In the genomic region with DNA sequence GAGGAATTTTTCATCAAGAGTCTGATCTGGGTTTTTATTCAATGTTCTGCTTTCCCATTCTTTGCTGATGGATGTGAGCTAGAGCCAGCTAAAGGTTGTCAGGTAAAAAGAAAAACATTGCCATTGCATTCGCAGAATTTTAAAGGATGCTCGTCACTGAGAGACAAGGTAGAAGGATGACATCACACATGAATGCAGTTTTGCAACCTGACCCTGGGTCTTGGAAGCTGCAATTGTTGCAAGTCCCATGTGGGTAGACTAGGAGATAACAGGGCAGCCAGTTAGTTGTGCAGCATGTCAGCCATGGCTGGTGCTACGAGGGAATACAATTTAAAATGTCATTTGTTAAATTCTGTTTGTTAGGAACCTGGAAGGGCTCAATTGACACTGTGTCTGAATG, we compare ENCODE assay signal across 2 cellular contexts.
TF ChIP-seq lines count a peak whose summit lies in the region.

No MANE protein-coding gene starts in this region.

TF ChIP-seq in HepG2, 621 proteins besides CTCF, POLR2A, EP300 and RAD21:
- TF ChIP-seq, protein P1, sequence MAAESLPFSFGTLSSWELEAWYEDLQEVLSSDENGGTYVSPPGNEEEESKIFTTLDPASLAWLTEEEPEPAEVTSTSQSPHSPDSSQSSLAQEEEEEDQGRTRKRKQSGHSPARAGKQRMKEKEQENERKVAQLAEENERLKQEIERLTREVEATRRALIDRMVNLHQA (CRISPR knock-in tag; IDR thresholded peaks at IDR 0.05), result no peak
- TF ChIP-seq CREB1 (IDR thresholded peaks at IDR 0.05), result 0 out of 2 replicates have a peak, but pooled peaks have one; percentile 6
- no peak for TF ChIP-seq CREB1 (CRISPR knock-in tag; IDR thresholded peaks at IDR 0.05)

TF ChIP-seq in WTC11, 78 proteins besides CTCF, POLR2A, EP300 and RAD21:
- TF ChIP-seq, protein P2, sequence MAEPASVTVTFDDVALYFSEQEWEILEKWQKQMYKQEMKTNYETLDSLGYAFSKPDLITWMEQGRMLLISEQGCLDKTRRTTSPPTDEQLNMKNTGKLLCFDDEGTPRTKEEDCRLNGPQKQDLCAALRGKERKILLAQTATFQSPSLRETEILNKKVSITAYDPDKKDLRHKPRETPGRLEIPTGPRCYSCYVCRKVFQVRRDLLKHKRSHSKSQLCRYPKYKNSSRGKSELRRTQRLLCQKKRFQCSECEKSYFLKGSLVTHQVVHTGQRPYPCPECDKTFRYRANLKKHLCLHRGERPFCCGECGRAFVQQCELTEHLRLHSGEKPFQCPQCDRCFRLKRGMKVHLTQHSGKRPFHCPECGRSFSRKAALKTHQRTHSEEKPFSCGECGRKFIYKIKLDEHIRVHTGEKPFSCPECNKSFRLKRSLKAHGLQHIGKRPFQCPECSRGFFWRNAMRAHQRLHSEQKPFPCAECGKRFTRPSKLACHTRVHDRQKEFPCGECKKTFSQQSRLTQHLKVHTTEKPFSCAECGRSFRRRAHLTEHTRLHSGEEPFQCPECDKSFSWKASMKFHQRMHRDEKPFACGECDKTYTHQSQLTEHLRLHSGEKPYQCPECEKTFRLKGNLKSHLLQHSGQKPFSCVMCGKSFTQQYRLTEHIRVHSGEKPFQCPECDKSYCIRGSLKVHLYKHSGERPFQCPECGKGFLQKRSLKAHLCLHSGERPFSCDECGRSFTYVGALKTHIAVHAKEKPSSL (CRISPR knock-in tag; conservative IDR thresholded peaks at IDR 0.05), result no peak
- TF ChIP-seq CREB1 (CRISPR knock-in tag; IDR thresholded peaks at IDR 0.05) (no peak), FOXP1 (CRISPR knock-in tag; IDR thresholded peaks at IDR 0.05; ENCODE audit: borderline replicate concordance) (no peak), ETV6 (CRISPR knock-in tag; IDR thresholded peaks at IDR 0.05) (no peak), ZNF671 (CRISPR knock-in tag; IDR thresholded peaks at IDR 0.05) (no peak), SOX15 (CRISPR knock-in tag; IDR thresholded peaks at IDR 0.05) (no peak), SP1 (CRISPR knock-in tag; conservative IDR thresholded peaks at IDR 0.05) (no peak), JUN (CRISPR knock-in tag; IDR thresholded peaks at IDR 0.05) (no peak), NR1H2 (CRISPR knock-in tag; IDR thresholded peaks at IDR 0.05) (no peak), ELF4 (CRISPR knock-in tag; IDR thresholded peaks at IDR 0.05; ENCODE audit: low read depth) (no peak), ESRRA (CRISPR knock-in tag; IDR thresholded peaks at IDR 0.05; ENCODE audit: borderline replicate concordance) (no peak), NFE2L1 (CRISPR knock-in tag; IDR thresholded peaks at IDR 0.05) (no peak)
- TF ChIP-seq, protein P3, sequence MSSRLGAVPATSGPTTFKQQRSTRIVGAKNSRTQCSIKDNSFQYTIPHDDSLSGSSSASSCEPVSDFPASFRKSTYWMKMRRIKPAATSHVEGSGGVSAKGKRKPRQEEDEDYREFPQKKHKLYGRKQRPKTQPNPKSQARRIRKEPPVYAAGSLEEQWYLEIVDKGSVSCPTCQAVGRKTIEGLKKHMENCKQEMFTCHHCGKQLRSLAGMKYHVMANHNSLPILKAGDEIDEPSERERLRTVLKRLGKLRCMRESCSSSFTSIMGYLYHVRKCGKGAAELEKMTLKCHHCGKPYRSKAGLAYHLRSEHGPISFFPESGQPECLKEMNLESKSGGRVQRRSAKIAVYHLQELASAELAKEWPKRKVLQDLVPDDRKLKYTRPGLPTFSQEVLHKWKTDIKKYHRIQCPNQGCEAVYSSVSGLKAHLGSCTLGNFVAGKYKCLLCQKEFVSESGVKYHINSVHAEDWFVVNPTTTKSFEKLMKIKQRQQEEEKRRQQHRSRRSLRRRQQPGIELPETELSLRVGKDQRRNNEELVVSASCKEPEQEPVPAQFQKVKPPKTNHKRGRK (CRISPR knock-in tag; IDR thresholded peaks at IDR 0.05; ENCODE audit: borderline replicate concordance), result no peak
- TF ChIP-seq, protein P4, sequence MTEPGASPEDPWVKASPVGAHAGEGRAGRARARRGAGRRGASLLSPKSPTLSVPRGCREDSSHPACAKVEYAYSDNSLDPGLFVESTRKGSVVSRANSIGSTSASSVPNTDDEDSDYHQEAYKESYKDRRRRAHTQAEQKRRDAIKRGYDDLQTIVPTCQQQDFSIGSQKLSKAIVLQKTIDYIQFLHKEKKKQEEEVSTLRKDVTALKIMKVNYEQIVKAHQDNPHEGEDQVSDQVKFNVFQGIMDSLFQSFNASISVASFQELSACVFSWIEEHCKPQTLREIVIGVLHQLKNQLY (CRISPR knock-in tag; IDR thresholded peaks at IDR 0.05), result no peak
- TF ChIP-seq, protein P5, sequence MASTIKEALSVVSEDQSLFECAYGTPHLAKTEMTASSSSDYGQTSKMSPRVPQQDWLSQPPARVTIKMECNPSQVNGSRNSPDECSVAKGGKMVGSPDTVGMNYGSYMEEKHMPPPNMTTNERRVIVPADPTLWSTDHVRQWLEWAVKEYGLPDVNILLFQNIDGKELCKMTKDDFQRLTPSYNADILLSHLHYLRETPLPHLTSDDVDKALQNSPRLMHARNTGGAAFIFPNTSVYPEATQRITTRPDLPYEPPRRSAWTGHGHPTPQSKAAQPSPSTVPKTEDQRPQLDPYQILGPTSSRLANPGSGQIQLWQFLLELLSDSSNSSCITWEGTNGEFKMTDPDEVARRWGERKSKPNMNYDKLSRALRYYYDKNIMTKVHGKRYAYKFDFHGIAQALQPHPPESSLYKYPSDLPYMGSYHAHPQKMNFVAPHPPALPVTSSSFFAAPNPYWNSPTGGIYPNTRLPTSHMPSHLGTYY (CRISPR knock-in tag; IDR thresholded peaks at IDR 0.05), result no peak
- TF ChIP-seq, protein P6, sequence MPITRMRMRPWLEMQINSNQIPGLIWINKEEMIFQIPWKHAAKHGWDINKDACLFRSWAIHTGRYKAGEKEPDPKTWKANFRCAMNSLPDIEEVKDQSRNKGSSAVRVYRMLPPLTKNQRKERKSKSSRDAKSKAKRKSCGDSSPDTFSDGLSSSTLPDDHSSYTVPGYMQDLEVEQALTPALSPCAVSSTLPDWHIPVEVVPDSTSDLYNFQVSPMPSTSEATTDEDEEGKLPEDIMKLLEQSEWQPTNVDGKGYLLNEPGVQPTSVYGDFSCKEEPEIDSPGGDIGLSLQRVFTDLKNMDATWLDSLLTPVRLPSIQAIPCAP (CRISPR knock-in tag; IDR thresholded peaks at IDR 0.05), result no peak
- TF ChIP-seq, protein P7, sequence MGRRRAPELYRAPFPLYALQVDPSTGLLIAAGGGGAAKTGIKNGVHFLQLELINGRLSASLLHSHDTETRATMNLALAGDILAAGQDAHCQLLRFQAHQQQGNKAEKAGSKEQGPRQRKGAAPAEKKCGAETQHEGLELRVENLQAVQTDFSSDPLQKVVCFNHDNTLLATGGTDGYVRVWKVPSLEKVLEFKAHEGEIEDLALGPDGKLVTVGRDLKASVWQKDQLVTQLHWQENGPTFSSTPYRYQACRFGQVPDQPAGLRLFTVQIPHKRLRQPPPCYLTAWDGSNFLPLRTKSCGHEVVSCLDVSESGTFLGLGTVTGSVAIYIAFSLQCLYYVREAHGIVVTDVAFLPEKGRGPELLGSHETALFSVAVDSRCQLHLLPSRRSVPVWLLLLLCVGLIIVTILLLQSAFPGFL (CRISPR knock-in tag; IDR thresholded peaks at IDR 0.05; ENCODE audit: borderline replicate concordance), result no peak
- TF ChIP-seq, protein P8, sequence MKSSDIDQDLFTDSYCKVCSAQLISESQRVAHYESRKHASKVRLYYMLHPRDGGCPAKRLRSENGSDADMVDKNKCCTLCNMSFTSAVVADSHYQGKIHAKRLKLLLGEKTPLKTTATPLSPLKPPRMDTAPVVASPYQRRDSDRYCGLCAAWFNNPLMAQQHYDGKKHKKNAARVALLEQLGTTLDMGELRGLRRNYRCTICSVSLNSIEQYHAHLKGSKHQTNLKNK (CRISPR knock-in tag; IDR thresholded peaks at IDR 0.05), result no peak
- TF ChIP-seq, protein P9, sequence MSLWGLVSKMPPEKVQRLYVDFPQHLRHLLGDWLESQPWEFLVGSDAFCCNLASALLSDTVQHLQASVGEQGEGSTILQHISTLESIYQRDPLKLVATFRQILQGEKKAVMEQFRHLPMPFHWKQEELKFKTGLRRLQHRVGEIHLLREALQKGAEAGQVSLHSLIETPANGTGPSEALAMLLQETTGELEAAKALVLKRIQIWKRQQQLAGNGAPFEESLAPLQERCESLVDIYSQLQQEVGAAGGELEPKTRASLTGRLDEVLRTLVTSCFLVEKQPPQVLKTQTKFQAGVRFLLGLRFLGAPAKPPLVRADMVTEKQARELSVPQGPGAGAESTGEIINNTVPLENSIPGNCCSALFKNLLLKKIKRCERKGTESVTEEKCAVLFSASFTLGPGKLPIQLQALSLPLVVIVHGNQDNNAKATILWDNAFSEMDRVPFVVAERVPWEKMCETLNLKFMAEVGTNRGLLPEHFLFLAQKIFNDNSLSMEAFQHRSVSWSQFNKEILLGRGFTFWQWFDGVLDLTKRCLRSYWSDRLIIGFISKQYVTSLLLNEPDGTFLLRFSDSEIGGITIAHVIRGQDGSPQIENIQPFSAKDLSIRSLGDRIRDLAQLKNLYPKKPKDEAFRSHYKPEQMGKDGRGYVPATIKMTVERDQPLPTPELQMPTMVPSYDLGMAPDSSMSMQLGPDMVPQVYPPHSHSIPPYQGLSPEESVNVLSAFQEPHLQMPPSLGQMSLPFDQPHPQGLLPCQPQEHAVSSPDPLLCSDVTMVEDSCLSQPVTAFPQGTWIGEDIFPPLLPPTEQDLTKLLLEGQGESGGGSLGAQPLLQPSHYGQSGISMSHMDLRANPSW (CRISPR knock-in tag; conservative IDR thresholded peaks at IDR 0.05; ENCODE audit: low read depth), result no peak
- TF ChIP-seq, protein P10, sequence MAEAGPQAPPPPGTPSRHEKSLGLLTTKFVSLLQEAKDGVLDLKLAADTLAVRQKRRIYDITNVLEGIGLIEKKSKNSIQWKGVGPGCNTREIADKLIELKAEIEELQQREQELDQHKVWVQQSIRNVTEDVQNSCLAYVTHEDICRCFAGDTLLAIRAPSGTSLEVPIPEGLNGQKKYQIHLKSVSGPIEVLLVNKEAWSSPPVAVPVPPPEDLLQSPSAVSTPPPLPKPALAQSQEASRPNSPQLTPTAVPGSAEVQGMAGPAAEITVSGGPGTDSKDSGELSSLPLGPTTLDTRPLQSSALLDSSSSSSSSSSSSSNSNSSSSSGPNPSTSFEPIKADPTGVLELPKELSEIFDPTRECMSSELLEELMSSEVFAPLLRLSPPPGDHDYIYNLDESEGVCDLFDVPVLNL (CRISPR knock-in tag; IDR thresholded peaks at IDR 0.05; ENCODE audit: borderline replicate concordance, low read depth), result no peak
